14 cellular contexts compared by ENCODE assay signal in genomic region chr2:216287251-216287650, GRCh38.
A peak's percentile ranks its signal among the peaks of the same experiment; 100 is the strongest.
DNase-seq lines count a peak whose midpoint lies in the region; ATAC-seq lines count a peak whose summit lies in the region.
"Had no signal": no experiment of that assay in that cellular context is flagged by ENCODE, and none has a peak within 500 bp of the region (broad histone marks: within the 10 kb centered on the region; RNA-seq: fewer than 3 reads in every experiment).

No MANE protein-coding gene starts in this region.

- H3K27me3 ChIP-seq in skeletal muscle satellite cell (ENCODE audit: control insufficient read depth, insufficient read depth, low read length), result no peaks in the 10 kb centered on the region

- no peaks in the 10 kb centered on the region for H3K9me3 ChIP-seq in skeletal muscle satellite cell (replicated peaks; ENCODE audit: low read length)
- H3K9me3 ChIP-seq: stomach had no signal

- no peak for ATAC-seq in HG02981 (IDR thresholded peaks at IDR 0.05; ENCODE audit: unreplicated experiment)
- ATAC-seq in HG03135 (IDR thresholded peaks at IDR 0.05; ENCODE audit: unreplicated experiment), result no peak
- ATAC-seq: natural killer cell treated with Interleukin-12 subunit alpha and Interleukin-12 subunit beta and Interleukin-15 and Interleukin-18, amount 100 ng/mL, for 72 hours had no signal

- DNase-seq in DMS153 (lab: John Stamatoyannopoulos, UW) (peak; percentile 10), DMS153 treated with DMSO at 0.1 percent for 48 hours (lab: John Stamatoyannopoulos, UW; ENCODE audit: unreplicated experiment) (no peak), NCI-H82 treated with DMSO at 0.1 percent for 48 hours (lab: John Stamatoyannopoulos, UW; ENCODE audit: unreplicated experiment) (peak; percentile 87), fibroblast of peridontal ligament (ENCODE audit: extremely low read depth) (peak; percentile 17), NK-92 (lab: John Stamatoyannopoulos, UW; ENCODE audit: unreplicated experiment) (no peak)
- DNase-seq: activated CD4-positive, alpha-beta T cell treated with anti-CD3 and anti-CD28 coated beads, Interleukin-2, amount 50 U/mL, for 4 hours; NCI-H1417 treated with DMSO at 0.1 percent for 48 hours; RPMI8226; stomach; T-helper 2 cell had no signal

- no peak overlapping the region for H3K9ac ChIP-seq in skeletal muscle satellite cell (ENCODE audit: low read depth, low read length)

- peak overlapping the region; percentile 17 for H3K4me2 ChIP-seq in skeletal muscle satellite cell (ENCODE audit: low read length)

- H3K36me3 ChIP-seq in skeletal muscle satellite cell (ENCODE audit: insufficient read depth, low read length), result no peaks in the 10 kb centered on the region
- H3K36me3 ChIP-seq: stomach had no signal

- H3K4me3 ChIP-seq in skeletal muscle satellite cell (ENCODE audit: low read length), result no peak overlapping the region
- H3K4me3 ChIP-seq: stomach had no signal

- peaks cover 10% of the 10 kb centered on the region for H3K4me1 ChIP-seq in skeletal muscle satellite cell (ENCODE audit: control insufficient read depth, insufficient read depth, low read length)
- H3K4me1 ChIP-seq: stomach had no signal

Comparison
In these comparisons a context has a peak if more than half of its experiments do, and no peak if none do; other contexts are left out.
1. DNase-seq: peak in DMS153 (single experiment), NCI-H82 treated with DMSO at 0.1 percent for 48 hours (single experiment) and fibroblast of peridontal ligament (single experiment); none in DMS153 treated with DMSO at 0.1 percent for 48 hours (single experiment) and NK-92 (single experiment).